In the genomic region with DNA sequence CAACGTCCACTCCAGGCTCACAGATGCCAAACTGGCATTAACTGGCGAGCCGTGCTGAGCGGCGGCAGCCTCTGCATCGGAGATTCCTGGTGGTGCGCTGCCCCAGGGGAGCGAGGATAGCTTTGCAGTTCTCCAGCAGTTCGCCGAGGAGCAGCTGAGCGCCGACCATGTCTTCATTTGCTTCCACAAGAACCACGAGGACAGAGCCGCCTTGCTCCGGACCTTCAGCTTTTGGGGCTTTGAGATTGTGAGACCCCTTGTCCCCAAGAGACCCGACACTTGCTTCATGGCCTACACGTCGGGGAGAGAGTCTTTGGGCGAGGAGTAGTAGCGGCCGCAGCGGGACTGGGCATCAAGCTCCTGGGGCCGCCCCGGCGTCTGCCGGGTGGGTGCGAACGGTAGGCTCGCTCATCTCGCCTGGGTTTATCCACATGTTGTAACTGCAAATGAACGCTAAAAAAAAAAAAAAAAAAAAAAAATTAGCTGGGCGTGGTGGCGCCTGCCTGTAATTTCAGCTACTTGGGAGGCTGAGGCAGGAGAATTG, we compare ENCODE assay signal across 18 cellular contexts. TPM values are rescaled to one million over a fixed set of nuclear protein-coding genes. Genes with fewer than 3 reads are reported as not detected.
DNase-seq lines count a peak whose midpoint lies in the region; ATAC-seq, FAIRE-seq and TF ChIP-seq lines count a peak whose summit lies in the region.
"Had no signal": no experiment of that assay in that cellular context is flagged by ENCODE, and none has a peak within 500 bp of the region (broad histone marks: within the 10 kb centered on the region; RNA-seq: fewer than 3 reads in every experiment).

No MANE protein-coding gene starts in this region.

- FAIRE-seq in endothelial cell of umbilical vein (lab: Jason Lieb, UNC) = no peak
- FAIRE-seq: GM12891, HepG2 had no signal

- BruUV-seq in endothelial cell of umbilical vein (replicated peaks; lab: Mats Ljungman, UMichigan) = no TSS peak

- ATAC-seq in HG02642 (IDR thresholded peaks at IDR 0.05; ENCODE audit: poor library complexity, unreplicated experiment) = no peak
- ATAC-seq: activated T-cell treated with anti-CD3 and anti-CD28 coated beads, Interleukin-2, amount 50 U/mL, for 4 hours; HepG2 had no signal

- H3K27ac ChIP-seq in endothelial cell of umbilical vein (ENCODE audit: insufficient read depth, low read depth, low read length) (no peak overlapping the region), osteoblast (ENCODE audit: low read depth, low read length) (no peak overlapping the region)
- H3K27ac ChIP-seq: Peyer's patch, transverse colon had no signal

- H3K9me3 ChIP-seq in endothelial cell of umbilical vein (replicated peaks; ENCODE audit: control insufficient read depth, insufficient read depth, low read length) (no peaks in the 10 kb centered on the region), osteoblast (ENCODE audit: low read depth, low read length) (no peaks in the 10 kb centered on the region)
- H3K9me3 ChIP-seq: Peyer's patch had no signal

- H3K79me2 ChIP-seq in endothelial cell of umbilical vein (ENCODE audit: control insufficient read depth, insufficient read depth, low read length) (no peaks in the 10 kb centered on the region), osteoblast (ENCODE audit: insufficient read depth, low read length) (no peaks in the 10 kb centered on the region)

- TF ChIP-seq POLR2A in endothelial cell of umbilical vein (IDR thresholded peaks at IDR 0.05; ENCODE audit: low read depth, low read length) = no peak

- H3K36me3 ChIP-seq in H7 (replicated peaks; ENCODE audit: control insufficient read depth, insufficient read depth, low read length) (no peaks in the 10 kb centered on the region), endothelial cell of umbilical vein (ENCODE audit: control insufficient read depth in 2 of 2, extremely low read depth in 1 of 2, insufficient read depth in 2 of 2, low read length in 2 of 2) (no peaks in the 10 kb centered on the region), osteoblast (ENCODE audit: insufficient read depth, low read length) (no peaks in the 10 kb centered on the region)
- H3K36me3 ChIP-seq: Peyer's patch, transverse colon had no signal

- POLR2A ChIA-PET in AG04449 (lab: Yijun Ruan, JAX) = no interaction called here
- POLR2A ChIA-PET in endothelial cell of umbilical vein (lab: Charles Lee) = no interaction called here

- no peak for DNase-seq in AG04449 (ENCODE audit: low read depth, low spot score)
- peak; percentile 18 for DNase-seq in H7
- DNase-seq in endothelial cell of umbilical vein (ENCODE audit: low read depth, low spot score) = no peak
- DNase-seq in osteoblast (ENCODE audit: insufficient read length, low spot score, missing footprints) = peak; percentile 77
- DNase-seq in cerebellar nuclear complex (lab: John Stamatoyannopoulos, UW) = no peak
- DNase-seq in activated CD4-positive, alpha-beta T cell treated with anti-CD3 and anti-CD28 coated beads, Interleukin-2, amount 50 U/mL, for 48 hours = no peak
- no peak for DNase-seq in activated CD4-positive, alpha-beta T cell treated with anti-CD3 and anti-CD28 coated beads for 48 hours
- DNase-seq: activated CD4-positive, alpha-beta T cell treated with anti-CD3 and anti-CD28 coated beads, Interleukin-2, amount 10 ng/mL, durations not matched to agents 24 days and 14 days; activated T-cell treated with anti-CD3 and anti-CD28 coated beads, Interleukin-2, amount 50 U/mL, for 4 hours; amniotic stem cell; effector CD4-positive, alpha-beta T cell; NCI-H1105 treated with DMSO at 0.1 percent for 48 hours; Peyer's patch; T-helper 1 cell; transverse colon had no signal

- CTCF ChIA-PET in AG04449 (lab: Yijun Ruan, JAX) = interaction anchor here (1.2 to 4.8 kb wide), 3 partner anchors 11 to 205 kb away, joined by 3 to 23 read pairs (median 17); no protein-coding TSS in a partner anchor
- CTCF ChIA-PET in endothelial cell of umbilical vein (lab: Charles Lee) = interaction anchor here (0.6 to 6.2 kb wide), 5 partner anchors 11 to 272 kb away, joined by 3 to 38 read pairs (median 4); no protein-coding TSS in a partner anchor

- H4K20me1 ChIP-seq in endothelial cell of umbilical vein (replicated peaks; ENCODE audit: control insufficient read depth, extremely low read depth, insufficient read depth, low read length) = no peaks in the 10 kb centered on the region
- H4K20me1 ChIP-seq in osteoblast (ENCODE audit: insufficient read depth, low read length) = no peaks in the 10 kb centered on the region

- H3K27me3 ChIP-seq in H7 (ENCODE audit: control insufficient read depth, insufficient read depth, low read length) = no peaks in the 10 kb centered on the region
- peaks cover 13 to 25% of the 10 kb centered on the region in 2 experiments for H3K27me3 ChIP-seq in endothelial cell of umbilical vein (ENCODE audit: control insufficient read depth in 2 of 2, insufficient read depth in 2 of 2, low read length in 2 of 2)
- H3K27me3 ChIP-seq in osteoblast (ENCODE audit: insufficient read depth, low read length) = peaks cover 18% of the 10 kb centered on the region
- H3K27me3 ChIP-seq: Peyer's patch had no signal

- H3K9me1 ChIP-seq in endothelial cell of umbilical vein (replicated peaks; ENCODE audit: control insufficient read depth, extremely low read depth, insufficient read depth, low read length) = no peaks in the 10 kb centered on the region

- intact Hi-C loops in endothelial cell of umbilical vein (cut with micrococcal nuclease) = no loop called here

- H2AFZ ChIP-seq in endothelial cell of umbilical vein (ENCODE audit: low read depth, low read length) = peak overlapping the region; percentile 89
- H2AFZ ChIP-seq in osteoblast (ENCODE audit: low read length) = peak overlapping the region; percentile 89

- H3K4me2 ChIP-seq in endothelial cell of umbilical vein (ENCODE audit: insufficient read depth, low read length) = peak overlapping the region; percentile 74
- H3K4me2 ChIP-seq in osteoblast (ENCODE audit: insufficient read depth, low read length) = peak overlapping the region; percentile 90

- dilution Hi-C loops in endothelial cell of umbilical vein (cut with MboI; ENCODE audit: extremely low pct_ligation_motif_present, low sequenced_read_pairs) = no loop called here

- no peak overlapping the region for H3K9ac ChIP-seq in endothelial cell of umbilical vein (replicated peaks; ENCODE audit: extremely low read depth, insufficient read depth, low read length)

- H3K4me3 ChIP-seq in AG04449 (ENCODE audit: low read depth, low read length) (peak overlapping the region; percentile 49), H7 (ENCODE audit: insufficient read depth, low read depth, low read length) (no peak overlapping the region), endothelial cell of umbilical vein (replicated peaks in 1 of 3; ENCODE audit: insufficient read depth in 1 of 3, low read depth in 1 of 3, low read length in 3 of 3) (peak overlapping the region in 2 of 3 experiments; percentile 32 to 35), osteoblast (ENCODE audit: insufficient read depth, low read length) (peak overlapping the region; percentile 69)
- H3K4me3 ChIP-seq: Peyer's patch had no signal

- H3K4me1 ChIP-seq in endothelial cell of umbilical vein (ENCODE audit: control insufficient read depth, extremely low read depth, insufficient read depth, low read length) (peaks cover 13% of the 10 kb centered on the region), osteoblast (ENCODE audit: insufficient read depth, low read length) (no peaks in the 10 kb centered on the region)
- H3K4me1 ChIP-seq: Peyer's patch, transverse colon had no signal

- TF ChIP-seq CTCF in AG04449 (IDR thresholded peaks at IDR 0.05; ENCODE audit: insufficient read depth, low read length, missing control alignments) = no peak
- no peak for TF ChIP-seq CTCF in endothelial cell of umbilical vein (IDR thresholded peaks at IDR 0.05; ENCODE audit: extremely low read depth in 1 of 2, insufficient read depth in 1 of 2, low read depth in 1 of 2, low read length in 2 of 2)
- no peak for TF ChIP-seq CTCF in osteoblast (IDR thresholded peaks at IDR 0.05; ENCODE audit: extremely low read depth, low read depth, low read length)

TF ChIP-seq in endothelial cell of umbilical vein, 7 proteins besides CTCF, POLR2A, EP300 and RAD21:
- TF ChIP-seq MYC (IDR thresholded peaks at IDR 0.05; ENCODE audit: low read depth, low read length) = no peak
- TF ChIP-seq EZH2 (IDR thresholded peaks at IDR 0.05; ENCODE audit: borderline replicate concordance, low read depth, low read length, severe bottlenecking) = peak; percentile 55
- no peak for TF ChIP-seq FOS (IDR thresholded peaks at IDR 0.05; ENCODE audit: borderline replicate concordance, insufficient read depth, low read length)
- no peak for TF ChIP-seq GATA2 (IDR thresholded peaks at IDR 0.05; ENCODE audit: insufficient read depth, insufficient read length, low read depth, low read length)

RNA-seq across cellular contexts. Expression of gene RLF, which starts 28.0 kb away (rescaled TPM):
- 19.6 and 36.7 TPM in 2 replicates for total RNA-seq in H7 (2014; rRNA removed; shearing (Covaris generic))
- total RNA-seq in endothelial cell of umbilical vein (9.0 and 9.4 TPM in 2 replicates), osteoblast (26.2 and 29.7 TPM in 2 replicates)
- 1.6 and 2.7 TPM in 2 replicates for polyA plus RNA-seq in endothelial cell of umbilical vein
- polyA plus RNA-seq in endothelial cell of umbilical vein (2011; cell fraction: cytosol; rRNA removed) = 3.2 and 3.7 TPM in 2 replicates
- polyA plus RNA-seq in endothelial cell of umbilical vein (2011; cell fraction: nucleus; rRNA removed) = 9.7 and 11.2 TPM in 2 replicates
- 5.6 and 6.2 TPM in 2 replicates for polyA plus RNA-seq in endothelial cell of umbilical vein (2012)
- 8.0 and 8.3 TPM in 2 replicates for polyA minus RNA-seq in endothelial cell of umbilical vein
- polyA minus RNA-seq in endothelial cell of umbilical vein (2011; cell fraction: cytosol; rRNA and poly(A)+ RNA removed) = 8.5 TPM
- polyA minus RNA-seq in endothelial cell of umbilical vein (2011; cell fraction: nucleus; rRNA and poly(A)+ RNA removed) = 9.3 and 14.5 TPM in 2 replicates

RNA-seq across cellular contexts. Expression of gene PPT1, which starts 36.1 kb away (rescaled TPM):
- 108 and 121 TPM in 2 replicates for total RNA-seq in H7 (2014; rRNA removed; shearing (Covaris generic))
- total RNA-seq in endothelial cell of umbilical vein = 121 and 131 TPM in 2 replicates
- polyA plus RNA-seq in endothelial cell of umbilical vein = 53.3 and 58.0 TPM in 2 replicates
- 62.8 and 70.7 TPM in 2 replicates for polyA plus RNA-seq in endothelial cell of umbilical vein (2011; cell fraction: cytosol; rRNA removed)
- 30.8 and 36.8 TPM in 2 replicates for polyA plus RNA-seq in endothelial cell of umbilical vein (2011; cell fraction: nucleus; rRNA removed)
- polyA plus RNA-seq in endothelial cell of umbilical vein (2012) = 87.7 and 126 TPM in 2 replicates
- polyA minus RNA-seq in endothelial cell of umbilical vein = 81.5 and 136 TPM in 2 replicates
- polyA minus RNA-seq in endothelial cell of umbilical vein (2011; cell fraction: cytosol; rRNA and poly(A)+ RNA removed) = 60.6 TPM
- polyA minus RNA-seq in endothelial cell of umbilical vein (2011; cell fraction: nucleus; rRNA and poly(A)+ RNA removed) = 25.8 TPM in 2 replicates
- total RNA-seq in osteoblast = 40.9 and 43.3 TPM in 2 replicates

Comparison
In these comparisons a context has a peak if more than half of its experiments do, and no peak if none do; other contexts are left out.
1. DNase-seq: peak in H7 (single experiment) and osteoblast (single experiment); none in AG04449 (single experiment), endothelial cell of umbilical vein (single experiment), cerebellar nuclear complex (0 of 2), activated CD4-positive, alpha-beta T cell treated with anti-CD3 and anti-CD28 coated beads, Interleukin-2, amount 50 U/mL, for 48 hours (0 of 2) and activated CD4-positive, alpha-beta T cell treated with anti-CD3 and anti-CD28 coated beads for 48 hours (single experiment).